Comparison of ENCODE assay signal across 1 cellular context in the genomic region with DNA sequence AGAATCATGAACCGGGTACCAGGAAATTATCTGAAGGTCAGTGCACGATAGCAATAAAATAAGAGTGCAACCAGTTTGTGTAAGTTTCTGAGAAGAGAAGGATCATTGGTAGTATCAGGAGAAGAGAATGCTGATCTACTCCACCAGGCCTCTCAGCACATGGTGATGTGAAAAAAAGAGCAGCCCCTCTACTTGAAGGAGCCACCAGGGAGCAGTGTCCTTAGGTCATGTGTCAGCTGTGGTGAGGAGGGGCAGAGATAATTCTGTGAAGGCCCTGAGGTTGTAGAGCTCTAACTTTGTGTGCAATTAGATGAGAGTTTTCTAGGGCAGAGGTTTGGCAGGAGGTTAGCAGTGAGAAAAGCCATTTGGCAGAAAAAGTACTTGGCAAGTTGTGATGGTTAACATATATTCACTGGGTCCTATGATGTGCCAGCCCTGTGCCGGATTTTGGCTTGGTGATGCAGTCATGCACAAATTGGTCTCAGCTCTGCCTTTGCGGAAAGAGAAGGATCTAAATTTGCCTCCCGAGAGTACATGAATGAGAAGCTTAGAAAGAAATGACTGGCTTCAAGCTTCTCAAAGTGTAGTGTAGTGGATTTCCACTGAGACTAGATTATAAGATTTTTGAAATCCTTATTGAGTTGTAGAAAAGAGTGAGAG.
TF ChIP-seq lines count a peak whose summit lies in the region.

No MANE protein-coding gene starts in this region.

TF ChIP-seq in K562, 482 proteins besides CTCF, POLR2A, EP300 and RAD21 (continued from another document):
- TF ChIP-seq, protein P1, sequence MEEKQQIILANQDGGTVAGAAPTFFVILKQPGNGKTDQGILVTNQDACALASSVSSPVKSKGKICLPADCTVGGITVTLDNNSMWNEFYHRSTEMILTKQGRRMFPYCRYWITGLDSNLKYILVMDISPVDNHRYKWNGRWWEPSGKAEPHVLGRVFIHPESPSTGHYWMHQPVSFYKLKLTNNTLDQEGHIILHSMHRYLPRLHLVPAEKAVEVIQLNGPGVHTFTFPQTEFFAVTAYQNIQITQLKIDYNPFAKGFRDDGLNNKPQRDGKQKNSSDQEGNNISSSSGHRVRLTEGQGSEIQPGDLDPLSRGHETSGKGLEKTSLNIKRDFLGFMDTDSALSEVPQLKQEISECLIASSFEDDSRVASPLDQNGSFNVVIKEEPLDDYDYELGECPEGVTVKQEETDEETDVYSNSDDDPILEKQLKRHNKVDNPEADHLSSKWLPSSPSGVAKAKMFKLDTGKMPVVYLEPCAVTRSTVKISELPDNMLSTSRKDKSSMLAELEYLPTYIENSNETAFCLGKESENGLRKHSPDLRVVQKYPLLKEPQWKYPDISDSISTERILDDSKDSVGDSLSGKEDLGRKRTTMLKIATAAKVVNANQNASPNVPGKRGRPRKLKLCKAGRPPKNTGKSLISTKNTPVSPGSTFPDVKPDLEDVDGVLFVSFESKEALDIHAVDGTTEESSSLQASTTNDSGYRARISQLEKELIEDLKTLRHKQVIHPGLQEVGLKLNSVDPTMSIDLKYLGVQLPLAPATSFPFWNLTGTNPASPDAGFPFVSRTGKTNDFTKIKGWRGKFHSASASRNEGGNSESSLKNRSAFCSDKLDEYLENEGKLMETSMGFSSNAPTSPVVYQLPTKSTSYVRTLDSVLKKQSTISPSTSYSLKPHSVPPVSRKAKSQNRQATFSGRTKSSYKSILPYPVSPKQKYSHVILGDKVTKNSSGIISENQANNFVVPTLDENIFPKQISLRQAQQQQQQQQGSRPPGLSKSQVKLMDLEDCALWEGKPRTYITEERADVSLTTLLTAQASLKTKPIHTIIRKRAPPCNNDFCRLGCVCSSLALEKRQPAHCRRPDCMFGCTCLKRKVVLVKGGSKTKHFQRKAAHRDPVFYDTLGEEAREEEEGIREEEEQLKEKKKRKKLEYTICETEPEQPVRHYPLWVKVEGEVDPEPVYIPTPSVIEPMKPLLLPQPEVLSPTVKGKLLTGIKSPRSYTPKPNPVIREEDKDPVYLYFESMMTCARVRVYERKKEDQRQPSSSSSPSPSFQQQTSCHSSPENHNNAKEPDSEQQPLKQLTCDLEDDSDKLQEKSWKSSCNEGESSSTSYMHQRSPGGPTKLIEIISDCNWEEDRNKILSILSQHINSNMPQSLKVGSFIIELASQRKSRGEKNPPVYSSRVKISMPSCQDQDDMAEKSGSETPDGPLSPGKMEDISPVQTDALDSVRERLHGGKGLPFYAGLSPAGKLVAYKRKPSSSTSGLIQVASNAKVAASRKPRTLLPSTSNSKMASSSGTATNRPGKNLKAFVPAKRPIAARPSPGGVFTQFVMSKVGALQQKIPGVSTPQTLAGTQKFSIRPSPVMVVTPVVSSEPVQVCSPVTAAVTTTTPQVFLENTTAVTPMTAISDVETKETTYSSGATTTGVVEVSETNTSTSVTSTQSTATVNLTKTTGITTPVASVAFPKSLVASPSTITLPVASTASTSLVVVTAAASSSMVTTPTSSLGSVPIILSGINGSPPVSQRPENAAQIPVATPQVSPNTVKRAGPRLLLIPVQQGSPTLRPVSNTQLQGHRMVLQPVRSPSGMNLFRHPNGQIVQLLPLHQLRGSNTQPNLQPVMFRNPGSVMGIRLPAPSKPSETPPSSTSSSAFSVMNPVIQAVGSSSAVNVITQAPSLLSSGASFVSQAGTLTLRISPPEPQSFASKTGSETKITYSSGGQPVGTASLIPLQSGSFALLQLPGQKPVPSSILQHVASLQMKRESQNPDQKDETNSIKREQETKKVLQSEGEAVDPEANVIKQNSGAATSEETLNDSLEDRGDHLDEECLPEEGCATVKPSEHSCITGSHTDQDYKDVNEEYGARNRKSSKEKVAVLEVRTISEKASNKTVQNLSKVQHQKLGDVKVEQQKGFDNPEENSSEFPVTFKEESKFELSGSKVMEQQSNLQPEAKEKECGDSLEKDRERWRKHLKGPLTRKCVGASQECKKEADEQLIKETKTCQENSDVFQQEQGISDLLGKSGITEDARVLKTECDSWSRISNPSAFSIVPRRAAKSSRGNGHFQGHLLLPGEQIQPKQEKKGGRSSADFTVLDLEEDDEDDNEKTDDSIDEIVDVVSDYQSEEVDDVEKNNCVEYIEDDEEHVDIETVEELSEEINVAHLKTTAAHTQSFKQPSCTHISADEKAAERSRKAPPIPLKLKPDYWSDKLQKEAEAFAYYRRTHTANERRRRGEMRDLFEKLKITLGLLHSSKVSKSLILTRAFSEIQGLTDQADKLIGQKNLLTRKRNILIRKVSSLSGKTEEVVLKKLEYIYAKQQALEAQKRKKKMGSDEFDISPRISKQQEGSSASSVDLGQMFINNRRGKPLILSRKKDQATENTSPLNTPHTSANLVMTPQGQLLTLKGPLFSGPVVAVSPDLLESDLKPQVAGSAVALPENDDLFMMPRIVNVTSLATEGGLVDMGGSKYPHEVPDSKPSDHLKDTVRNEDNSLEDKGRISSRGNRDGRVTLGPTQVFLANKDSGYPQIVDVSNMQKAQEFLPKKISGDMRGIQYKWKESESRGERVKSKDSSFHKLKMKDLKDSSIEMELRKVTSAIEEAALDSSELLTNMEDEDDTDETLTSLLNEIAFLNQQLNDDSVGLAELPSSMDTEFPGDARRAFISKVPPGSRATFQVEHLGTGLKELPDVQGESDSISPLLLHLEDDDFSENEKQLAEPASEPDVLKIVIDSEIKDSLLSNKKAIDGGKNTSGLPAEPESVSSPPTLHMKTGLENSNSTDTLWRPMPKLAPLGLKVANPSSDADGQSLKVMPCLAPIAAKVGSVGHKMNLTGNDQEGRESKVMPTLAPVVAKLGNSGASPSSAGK (IDR thresholded peaks at IDR 0.05), result peak; percentile 38; the same call in 1 of the 2 replicates
- no peak for TF ChIP-seq MECOM (CRISPR knock-in tag; IDR thresholded peaks at IDR 0.05)
